Comparison of ENCODE assay signal across 8 cellular contexts in the genomic region with DNA sequence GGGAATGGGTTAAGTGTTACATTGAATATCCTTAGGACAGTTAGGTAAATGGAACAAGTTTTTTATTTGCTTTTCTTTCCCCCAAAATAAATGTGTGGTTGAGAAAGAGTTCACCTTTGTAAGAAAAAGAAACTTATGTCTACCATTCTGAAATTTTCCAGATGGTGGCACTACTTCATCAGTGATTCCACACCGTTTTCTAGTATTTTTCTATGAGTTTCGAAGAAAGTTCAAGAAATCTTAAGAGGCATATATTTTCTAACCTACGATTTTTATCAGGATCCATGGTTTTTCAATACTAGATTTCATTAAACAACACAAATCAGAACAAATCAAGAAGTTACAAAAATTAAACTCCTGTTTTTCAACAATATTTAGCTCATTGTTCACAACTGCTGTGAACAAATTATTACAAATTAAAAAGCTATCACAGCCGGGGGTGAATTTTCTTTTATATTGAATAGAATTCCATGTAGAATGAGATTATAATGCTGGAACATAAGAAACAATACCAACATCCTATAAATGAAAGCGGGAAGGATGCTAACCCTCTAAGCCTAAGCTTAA.
DNase-seq lines count a peak whose midpoint lies in the region; ATAC-seq and TF ChIP-seq lines count a peak whose summit lies in the region.

No MANE protein-coding gene starts in this region.

- H3K27me3 Mint-ChIP-seq in activated CD4-positive, alpha-beta memory T cell treated with anti-CD3 and anti-CD28 coated beads, Interleukin-2, amount 10 ng/mL, durations not matched to agents 7 days and 5 days = peaks cover 18% of the 10 kb centered on the region

- H4K20me1 ChIP-seq in MM.1S (ENCODE audit: insufficient read depth, low read length) = no peaks in the 10 kb centered on the region

- H3K36me3 ChIP-seq in MM.1S (replicated peaks; ENCODE audit: insufficient read depth, low read length) (no peaks in the 10 kb centered on the region), neuron (ENCODE audit: insufficient read depth, low read length) (no peaks in the 10 kb centered on the region)

- no peaks in the 10 kb centered on the region for H3K79me2 ChIP-seq in MM.1S (ENCODE audit: low read length)

- no peaks in the 10 kb centered on the region for H3K4me1 Mint-ChIP-seq in activated CD4-positive, alpha-beta memory T cell treated with anti-CD3 and anti-CD28 coated beads, Interleukin-2, amount 10 ng/mL, durations not matched to agents 7 days and 5 days

- H3K9me3 ChIP-seq in MM.1S (replicated peaks; ENCODE audit: insufficient read depth, low read length) = no peaks in the 10 kb centered on the region
- H3K9me3 ChIP-seq in neuron (ENCODE audit: low read length) = peaks cover 2% of the 10 kb centered on the region

- no peak overlapping the region for H3K9ac ChIP-seq in MM.1S (ENCODE audit: low read length)

- H3K9me2 ChIP-seq in MM.1S (replicated peaks; ENCODE audit: insufficient read depth, low read length) = no peaks in the 10 kb centered on the region

- H3K27me3 ChIP-seq in MM.1S (replicated peaks; ENCODE audit: insufficient read depth, low read length) (no peaks in the 10 kb centered on the region), neuron (ENCODE audit: insufficient read depth, low read length) (no peaks in the 10 kb centered on the region)

- H3K4me1 ChIP-seq in MM.1S (ENCODE audit: low read length) (no peaks in the 10 kb centered on the region), neuron (ENCODE audit: insufficient read depth, low read length) (peaks cover 20% of the 10 kb centered on the region)

- no peak overlapping the region for H2AFZ ChIP-seq in MM.1S (ENCODE audit: low read length)
- H2AFZ ChIP-seq in neuron (ENCODE audit: low read depth, low read length) = peak overlapping the region; percentile 77

- no peak overlapping the region for H3K27ac ChIP-seq in MM.1S (ENCODE audit: low read length)

- CTCF ChIA-PET in activated CD4-positive, alpha-beta memory T cell treated with anti-CD3 and anti-CD28 coated beads, Interleukin-2, amount 10 ng/mL, durations not matched to agents 7 days and 5 days (lab: Charles Lee) = interaction anchor here (0.9 to 3.4 kb wide), 7 partner anchors 9 to 176 kb away, joined by 3 to 17 read pairs (median 4); no protein-coding TSS in a partner anchor

- no peak overlapping the region for H3K4me2 ChIP-seq in MM.1S (ENCODE audit: low read depth, low read length)

- H3K27ac Mint-ChIP-seq in activated CD4-positive, alpha-beta memory T cell treated with anti-CD3 and anti-CD28 coated beads, Interleukin-2, amount 10 ng/mL, durations not matched to agents 7 days and 5 days = no peak overlapping the region

- no peaks in the 10 kb centered on the region for H3K36me3 Mint-ChIP-seq in activated CD4-positive, alpha-beta memory T cell treated with anti-CD3 and anti-CD28 coated beads, Interleukin-2, amount 10 ng/mL, durations not matched to agents 7 days and 5 days (ENCODE audit: low read depth)

- POLR2A ChIA-PET in activated CD4-positive, alpha-beta memory T cell treated with anti-CD3 and anti-CD28 coated beads, Interleukin-2, amount 10 ng/mL, durations not matched to agents 7 days and 5 days (lab: Charles Lee) = no interaction called here

- DNase-seq in DMS53 treated with DMSO at 0.1 percent for 48 hours (lab: John Stamatoyannopoulos, UW; ENCODE audit: unreplicated experiment) (peak; percentile 34), MM.1S (peak; percentile 30), choroid plexus epithelial cell (ENCODE audit: low read depth) (peak; percentile 74), NCI-H1048 (lab: John Stamatoyannopoulos, UW) (no peak)
- DNase-seq in stimulated activated naive CD4-positive, alpha-beta T cell treated with Interleukin-2 at 50 U/mL for 16 hours (lab: John Stamatoyannopoulos, UW) = no peak
- no peak for DNase-seq in activated CD4-positive, alpha-beta memory T cell treated with anti-CD3 and anti-CD28 coated beads, Interleukin-2, amount 10 ng/mL, durations not matched to agents 7 days and 5 days

- H3F3A ChIP-seq in MM.1S (ENCODE audit: insufficient read depth, low read length) = no peaks in the 10 kb centered on the region

- TF ChIP-seq CTCF in MM.1S (IDR thresholded peaks at IDR 0.05; ENCODE audit: low read length) (peak; percentile 56), choroid plexus epithelial cell (conservative IDR thresholded peaks at IDR 0.05; ENCODE audit: low read depth, low read length) (peak; percentile 55)

- no peaks in the 10 kb centered on the region for H3K9me3 Mint-ChIP-seq in activated CD4-positive, alpha-beta memory T cell treated with anti-CD3 and anti-CD28 coated beads, Interleukin-2, amount 10 ng/mL, durations not matched to agents 7 days and 5 days

- ATAC-seq in GM18867 (IDR thresholded peaks at IDR 0.05; ENCODE audit: unreplicated experiment) = no peak

- H3K4me3 Mint-ChIP-seq in activated CD4-positive, alpha-beta memory T cell treated with anti-CD3 and anti-CD28 coated beads, Interleukin-2, amount 10 ng/mL, durations not matched to agents 7 days and 5 days = no peak overlapping the region

- no peak overlapping the region for H3K4me3 ChIP-seq in MM.1S (ENCODE audit: low read length)
- H3K4me3 ChIP-seq in choroid plexus epithelial cell (ENCODE audit: low read depth, low read length) = no peak overlapping the region
- no peak overlapping the region for H3K4me3 ChIP-seq in neuron (ENCODE audit: low read length)

Comparison
In these comparisons a context has a peak if more than half of its experiments do, and no peak if none do; other contexts are left out.
1. DNase-seq: peak in DMS53 treated with DMSO at 0.1 percent for 48 hours (single experiment), MM.1S (single experiment) and choroid plexus epithelial cell (single experiment); none in stimulated activated naive CD4-positive, alpha-beta T cell treated with Interleukin-2 at 50 U/mL for 16 hours (single experiment), activated CD4-positive, alpha-beta memory T cell treated with anti-CD3 and anti-CD28 coated beads, Interleukin-2, amount 10 ng/mL, durations not matched to agents 7 days and 5 days (single experiment) and NCI-H1048 (single experiment).